11 cellular contexts compared by ENCODE assay signal in genomic region chr20:49705358-49705757, GRCh38. TPM values are rescaled to one million over a fixed set of nuclear protein-coding genes. Genes with fewer than 3 reads are reported as not detected.
A peak's percentile ranks its signal among the peaks of the same experiment; 100 is the strongest.
DNase-seq lines count a peak whose midpoint lies in the region; ATAC-seq, FAIRE-seq and TF ChIP-seq lines count a peak whose summit lies in the region.
"Had no signal": no experiment of that assay in that cellular context is flagged by ENCODE, and none has a peak within 500 bp of the region (broad histone marks: within the 10 kb centered on the region; RNA-seq: fewer than 3 reads in every experiment).

No MANE protein-coding gene starts in this region.

- H3K27me3 ChIP-seq in GM12878 (replicated peaks in 1 of 2; ENCODE audit: control insufficient read depth in 2 of 2, insufficient read depth in 2 of 2, low read length in 1 of 2) (no peaks in the 10 kb centered on the region), testis (no peaks in the 10 kb centered on the region)
- H3K27me3 ChIP-seq: dorsolateral prefrontal cortex had no signal

- H4K20me1 ChIP-seq in GM12878 (ENCODE audit: control insufficient read depth, insufficient read depth), result no peaks in the 10 kb centered on the region

- peaks cover 91% of the 10 kb centered on the region for H3K79me2 ChIP-seq in GM12878 (ENCODE audit: control insufficient read depth, insufficient read depth, low read length)

- H3K36me3 ChIP-seq in GM12878 (ENCODE audit: control insufficient read depth in 2 of 2, insufficient read depth in 2 of 2, low read length in 1 of 2) (no peaks in the 10 kb centered on the region), testis (ENCODE audit: low read depth, missing control alignments) (no peaks in the 10 kb centered on the region)

- TF ChIP-seq POLR2A in GM12878 (IDR thresholded peaks at IDR 0.05; ENCODE audit: low read depth, low read length) (no peak), testis (IDR thresholded peaks at IDR 0.05) (no peak)

- no peaks in the 10 kb centered on the region for H3K9me3 Mint-ChIP-seq in IgD-negative memory B cell

- in situ Hi-C loops in GM12878 (cut with MboI), result no loop called here

- peaks cover 31 to 40% (median 40%) of the 10 kb centered on the region in 3 donors for H3K4me1 Mint-ChIP-seq in IgD-negative memory B cell

- H2AFZ ChIP-seq in GM12878 (ENCODE audit: control insufficient read depth, low read depth, low read length), result no peak overlapping the region

- SMC1A ChIA-PET in GM12878 (lab: Charles Lee; ENCODE audit: uncharacterized antibody, unreplicated experiment), result interaction anchor here (0.6 to 9.3 kb wide), 11 partner anchors 9 to 116 kb away, joined by 3 to 89 read pairs (median 7); no protein-coding TSS in a partner anchor

- peak; percentile 52 for DNase-seq in activated CD8-positive, alpha-beta memory T cell treated with anti-CD3 and anti-CD28 coated beads for 24 hours
- DNase-seq in activated CD8-positive, alpha-beta memory T cell treated with anti-CD3 and anti-CD28 coated beads, Interleukin-2, amount 50 U/mL, for 4 hours, result no peak
- DNase-seq in GM12878 (ENCODE audit: low read depth, low spot score), result peak; percentile 74
- no peak for DNase-seq in stimulated activated naive CD8-positive, alpha-beta T cell treated with anti-CD3 and anti-CD28 coated beads, Interleukin-15, Interleukin-2, amounts not matched to agents 100 U/mL and 50 U/mL, for 24 hours
- no peak for DNase-seq in testis
- DNase-seq: anterior cingulate cortex, dorsolateral prefrontal cortex, NCI-H2029 had no signal

- CTCF ChIA-PET in GM12878 (lab: Yijun Ruan, JAX), result interaction anchor here (0.7 to 1.6 kb wide), 3 partner anchors 15 to 36 kb away, joined by 3 to 8 read pairs (median 4); no protein-coding TSS in a partner anchor

- POLR2A ChIA-PET in GM12878 (lab: Charles Lee), result interaction anchor here (0.6 to 1.7 kb wide), 5 partner anchors 25 to 79 kb away, joined by 3 to 6 read pairs (median 4); no protein-coding TSS in a partner anchor

- 0 out of 4 replicates have a peak, but pooled peaks of 1 of the 2 experiments have one; percentile 18 for TF ChIP-seq EP300 in GM12878 (IDR thresholded peaks at IDR 0.05; ENCODE audit: borderline replicate concordance in 1 of 2, control insufficient read depth in 1 of 2, low read depth in 2 of 2, low read length in 2 of 2)

- H3K27ac ChIP-seq in GM12878 (ENCODE audit: control insufficient read depth, insufficient read depth) (peak overlapping the region; percentile 67), testis (peak overlapping the region in 1 of 2 donors; percentile 63)

- intact Hi-C loops in GM12878 (cut with micrococcal nuclease; ENCODE audit: unreplicated experiment), result loop anchor here (2.0 to 5.0 kb wide), 3 partner anchors 37 to 85 kb away; no protein-coding TSS in a partner anchor
- intact Hi-C loops in testis (cut with DNase I; ENCODE audit: low total_unique reads), result no loop called here

- H3K4me2 ChIP-seq in GM12878 (ENCODE audit: control insufficient read depth, insufficient read depth), result peak overlapping the region; percentile 17

- H3K9ac ChIP-seq in GM12878 (ENCODE audit: control insufficient read depth, insufficient read depth, low read length), result peak overlapping the region; percentile 42; the same call in 1 of the 2 replicates

- TF ChIP-seq CTCF in GM12878 (IDR thresholded peaks at IDR 0.05 in 2 of 3, conservative IDR thresholded peaks at IDR 0.05 in 1 of 3; ENCODE audit: control insufficient read depth in 2 of 3, extremely low read depth in 1 of 3, insufficient read depth in 1 of 3, low read depth in 3 of 3, low read length in 3 of 3) (no peak), testis (IDR thresholded peaks at IDR 0.05) (no peak)

- BruUV-seq in GM12878 (replicated peaks; lab: Mats Ljungman, UMichigan), result no TSS peak

- H3K9me3 ChIP-seq in GM12878 (replicated peaks; ENCODE audit: control insufficient read depth, insufficient read depth, low read length) (no peaks in the 10 kb centered on the region), testis (no peaks in the 10 kb centered on the region)

- H3K4me3 Mint-ChIP-seq in IgD-negative memory B cell, result peak overlapping the region in 2 of 4 donors; percentile 51 to 81

- H3K4me3 ChIP-seq in GM12878 (peak overlapping the region; percentile 19; the same call in 1 of the 2 replicates), testis (no peak overlapping the region)
- H3K4me3 ChIP-seq: dorsolateral prefrontal cortex had no signal

- H3K27me3 Mint-ChIP-seq in IgD-negative memory B cell, result peaks cover 2% of the 10 kb centered on the region

- peak; percentile 71 for FAIRE-seq in GM12878 (lab: Jason Lieb, UNC)

- H3K4me1 ChIP-seq in GM12878 (ENCODE audit: control insufficient read depth, insufficient read depth, low read length), result peaks cover 27% of the 10 kb centered on the region
- H3K4me1 ChIP-seq in testis, result peaks cover 29% of the 10 kb centered on the region

- 18% methylated on average over 4 of the region's 4 CpGs for WGBS in GM12878 (ENCODE audit: insufficient coverage, insufficient replicate concordance, low lambda C conversion rate, missing lambda C conversion rate)
- 75 to 84% methylated on average over 4 of the region's 4 CpGs for WGBS in testis, 2 donors

- no peak for TF ChIP-seq RAD21 in GM12878 (IDR thresholded peaks at IDR 0.05; ENCODE audit: insufficient read depth, low read depth, low read length)

- H3K36me3 Mint-ChIP-seq in IgD-negative memory B cell, result peaks cover 2% of the 10 kb centered on the region

- peak; percentile 83 for ATAC-seq in GM12878
- ATAC-seq in stimulated activated naive CD8-positive, alpha-beta T cell treated with anti-CD3 and anti-CD28 coated beads, Interleukin-15, Interleukin-2, amounts not matched to agents 100 U/mL and 50 U/mL, for 24 hours, result peak; percentile 53
- ATAC-seq in HG03108 (IDR thresholded peaks at IDR 0.05; ENCODE audit: unreplicated experiment), result no peak
- ATAC-seq in GM21576 (IDR thresholded peaks at IDR 0.05; ENCODE audit: unreplicated experiment), result no peak

- RAD21 ChIA-PET in GM12878 (lab: Charles Lee; ENCODE audit: unreplicated experiment), result interaction anchor here (0.6 to 3.6 kb wide), 10 partner anchors 9 to 99 kb away, joined by 3 to 27 read pairs (median 4); no protein-coding TSS in a partner anchor

- peak overlapping the region; percentile 40 to 95 (median 56) for H3K27ac Mint-ChIP-seq in IgD-negative memory B cell

TF ChIP-seq in GM12878, 131 proteins besides CTCF, POLR2A, EP300 and RAD21 (continues in another document):
- TF ChIP-seq MXI1 (IDR thresholded peaks at IDR 0.05; ENCODE audit: low read depth, low read length), result peak; percentile 25; the same call in 1 of the 2 replicates
- no peak for TF ChIP-seq SIN3A (IDR thresholded peaks at IDR 0.05; ENCODE audit: low read depth, low read length)
- peak; percentile 68 for TF ChIP-seq CREB1 (IDR thresholded peaks at IDR 0.05; ENCODE audit: low read depth)
- no peak for TF ChIP-seq MAX (IDR thresholded peaks at IDR 0.05; ENCODE audit: low read depth, low read length)
- no peak for TF ChIP-seq RB1 (IDR thresholded peaks at IDR 0.05; ENCODE audit: borderline replicate concordance)
- TF ChIP-seq ESRRA (IDR thresholded peaks at IDR 0.05; ENCODE audit: low read length), result no peak

RNA-seq across cellular contexts. Expression of gene B4GALT5, which starts 8.3 kb away (rescaled TPM):
- polyA plus RNA-seq in IgD-negative memory B cell (0.48 TPM), GM12878 (2011; rRNA removed) (55.5 and 58.7 TPM in 2 replicates), GM12878 (2014; fragmentation: Illumina TruSeq; extraction: Trizol) (34.9 and 37.4 TPM in 2 replicates), GM12878 (2014; fragmentation: Nextera tagmentation; extraction: Ambion mirVana) (10 to 100 TPM; 10.0 to 15.3 TPM), GM12878 (2014; rRNA removed) (24.6 and 25.5 TPM in 2 replicates), GM12878 (2016; fragmentation: Nextera tagmentation; extraction: Ambion mirVana) (1 to 10 TPM; 2.0 to 2.8 TPM), testis (ENCODE audit: insufficient read depth, low read depth, low replicate concordance) (56.9 TPM)
- 50.1 and 53.1 TPM in 2 replicates for total RNA-seq in GM12878 (2013; cell fraction: nucleolus; rRNA removed)
- total RNA-seq in GM12878 (2014; rRNA removed) (11.6 and 12.7 TPM in 2 replicates), GM12878 (2014; rRNA removed; fragmentation: Illumina TruSeq; extraction: Trizol) (25.2 and 25.4 TPM in 2 replicates), GM12878 (2021) (28.3 and 28.7 TPM in 2 replicates), testis (10 to 100 TPM; 63.4 to 69.7 TPM)
- polyA plus RNA-seq in GM12878 (2011; ENCODE audit: low read depth), result 8.9 TPM
- 42.2 and 48.9 TPM in 2 replicates for polyA plus RNA-seq in GM12878 (2011; cell fraction: cytosol; rRNA removed)
- polyA plus RNA-seq in GM12878 (2011; cell fraction: nucleus; rRNA removed), result 21.1 and 21.3 TPM in 2 replicates
- 11.5 and 15.5 TPM in 2 replicates for polyA plus RNA-seq in GM12878 (2012)
- 54.9 and 59.8 TPM in 2 replicates for polyA minus RNA-seq in GM12878 (2011; rRNA and poly(A)+ RNA removed)
- polyA minus RNA-seq in GM12878 (2011; cell fraction: cytosol; rRNA and poly(A)+ RNA removed), result 21.9 and 23.4 TPM in 2 replicates
- 6.4 and 9.8 TPM in 2 replicates for polyA minus RNA-seq in GM12878 (2011; cell fraction: nucleus; rRNA and poly(A)+ RNA removed)

Comparison
In these comparisons a context has a peak if more than half of its experiments do, and no peak if none do; other contexts are left out.
1. DNase-seq: peak in activated CD8-positive, alpha-beta memory T cell treated with anti-CD3 and anti-CD28 coated beads for 24 hours (single experiment) and GM12878 (single experiment); none in activated CD8-positive, alpha-beta memory T cell treated with anti-CD3 and anti-CD28 coated beads, Interleukin-2, amount 50 U/mL, for 4 hours (single experiment), stimulated activated naive CD8-positive, alpha-beta T cell treated with anti-CD3 and anti-CD28 coated beads, Interleukin-15, Interleukin-2, amounts not matched to agents 100 U/mL and 50 U/mL, for 24 hours (single experiment) and testis (single experiment).
2. ATAC-seq: peak in GM12878 (single experiment) and stimulated activated naive CD8-positive, alpha-beta T cell treated with anti-CD3 and anti-CD28 coated beads, Interleukin-15, Interleukin-2, amounts not matched to agents 100 U/mL and 50 U/mL, for 24 hours (single experiment); none in HG03108 (single experiment) and GM21576 (single experiment).